8 cellular contexts compared by ENCODE assay signal in the genomic region with DNA sequence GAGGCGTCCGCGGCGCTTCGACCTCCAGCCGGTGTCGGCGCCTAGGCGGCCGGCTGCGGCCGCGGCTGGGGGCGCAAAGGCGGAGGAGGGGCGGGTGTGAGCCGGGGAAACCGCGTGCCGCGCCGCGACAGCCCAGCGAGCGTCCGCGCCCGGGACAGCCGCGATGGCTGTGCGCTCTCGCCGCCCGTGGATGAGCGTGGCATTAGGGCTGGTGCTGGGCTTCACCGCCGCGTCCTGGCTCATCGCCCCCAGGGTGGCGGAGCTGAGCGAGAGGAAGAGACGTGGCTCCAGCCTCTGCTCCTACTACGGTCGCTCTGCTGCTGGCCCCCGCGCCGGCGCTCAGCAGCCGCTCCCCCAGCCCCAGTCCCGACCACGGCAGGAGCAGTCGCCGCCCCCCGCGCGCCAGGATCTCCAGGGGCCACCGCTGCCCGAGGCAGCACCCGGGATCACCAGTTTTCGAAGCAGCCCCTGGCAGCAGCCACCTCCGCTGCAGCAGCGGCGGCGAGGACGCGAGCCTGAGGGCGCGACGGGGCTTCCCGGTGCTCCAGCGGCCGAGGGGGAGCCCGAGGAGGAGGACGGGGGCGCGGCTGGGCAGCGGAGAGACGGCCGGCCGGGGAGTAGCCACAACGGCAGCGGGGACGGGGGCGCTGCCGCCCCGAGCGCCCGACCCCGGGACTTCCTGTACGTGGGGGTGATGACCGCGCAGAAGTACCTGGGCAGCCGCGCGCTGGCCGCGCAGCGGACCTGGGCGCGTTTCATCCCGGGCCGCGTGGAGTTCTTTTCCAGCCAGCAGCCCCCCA. TPM values are rescaled to one million over a fixed set of nuclear protein-coding genes. Genes with fewer than 3 reads are reported as not detected.
A peak's percentile ranks its signal among the peaks of the same experiment; 100 is the strongest.
DNase-seq lines count a peak whose midpoint lies in the region; ATAC-seq, FAIRE-seq and TF ChIP-seq lines count a peak whose summit lies in the region.

No MANE protein-coding gene starts in this region.

- POLR2A ChIA-PET in CD4-positive, alpha-beta T cell (lab: Charles Lee) = no interaction called here

- peak; percentile 14 for ATAC-seq in CD4-positive, alpha-beta T cell (ENCODE audit: poor library complexity)
- peak; percentile 15 for ATAC-seq in GM19468 (IDR thresholded peaks at IDR 0.05; ENCODE audit: extremely low read depth, unreplicated experiment)
- ATAC-seq in HG03571 (IDR thresholded peaks at IDR 0.05; ENCODE audit: unreplicated experiment) = peak; percentile 45
- ATAC-seq in stimulated activated naive B cell treated with anti-CD40 and anti-IgM and Interleukin-4, amounts not matched to agents 10 μg/mL and 1 μg/mL and 100 μg/mL, for 72 hours (replicated peaks) = peak; percentile 48 to 64

- no peak for FAIRE-seq in keratinocyte (lab: Jason Lieb, UNC)

- no peaks in the 10 kb centered on the region for H3K9me2 ChIP-seq in Karpas-422 (replicated peaks; ENCODE audit: insufficient read depth, low read length)

- H3K9me3 ChIP-seq in CD4-positive, alpha-beta T cell (ENCODE audit: control insufficient read depth, low read length) = no peaks in the 10 kb centered on the region
- H3K9me3 ChIP-seq in keratinocyte (ENCODE audit: control insufficient read depth, low read depth, low read length) (no peaks in the 10 kb centered on the region), Karpas-422 (ENCODE audit: low read length) (no peaks in the 10 kb centered on the region)

- H3K79me2 ChIP-seq in keratinocyte (ENCODE audit: control insufficient read depth, insufficient read depth, low read length) (no peaks in the 10 kb centered on the region), Karpas-422 (ENCODE audit: low read length) (no peaks in the 10 kb centered on the region)

- peaks cover 51% of the 10 kb centered on the region for H3K27me3 ChIP-seq in CD4-positive, alpha-beta T cell (ENCODE audit: control insufficient read depth, insufficient read depth, low read length)
- H3K27me3 ChIP-seq in brain microvascular endothelial cell (replicated peaks) (no peaks in the 10 kb centered on the region), keratinocyte (ENCODE audit: control insufficient read depth, extremely low read depth, insufficient read depth, low read length) (peaks cover 14% of the 10 kb centered on the region), Karpas-422 (ENCODE audit: low read length) (no peaks in the 10 kb centered on the region)

- peaks cover 54% of the 10 kb centered on the region for H3K27me3 Mint-ChIP-seq in CD4-positive, alpha-beta T cell
- peaks cover 37 to 44% of the 10 kb centered on the region in 2 donors for H3K27me3 Mint-ChIP-seq in stimulated activated naive B cell treated with anti-CD40 and anti-IgM and Interleukin-4, amounts not matched to agents 10 μg/mL and 1 μg/mL and 100 μg/mL, for 72 hours

- H3K36me3 ChIP-seq in brain microvascular endothelial cell (replicated peaks) (no peaks in the 10 kb centered on the region), keratinocyte (ENCODE audit: control insufficient read depth in 2 of 2, extremely low read depth in 1 of 2, insufficient read depth in 2 of 2, low read length in 2 of 2) (no peaks in the 10 kb centered on the region), Karpas-422 (ENCODE audit: insufficient read depth, low read length) (no peaks in the 10 kb centered on the region)

- intact Hi-C loops in CD4-positive, alpha-beta T cell (cut with DNase I, micrococcal nuclease) = no loop called here

- peak overlapping the region; percentile 83 for H3K4me2 ChIP-seq in keratinocyte (ENCODE audit: control insufficient read depth, extremely low read depth, insufficient read depth, low read depth, low read length)
- no peak overlapping the region for H3K4me2 ChIP-seq in Karpas-422 (ENCODE audit: low read depth, low read length, poor library complexity, severe bottlenecking)

- no peaks in the 10 kb centered on the region for H3K36me3 Mint-ChIP-seq in CD4-positive, alpha-beta T cell (ENCODE audit: low read depth)
- H3K36me3 Mint-ChIP-seq in stimulated activated naive B cell treated with anti-CD40 and anti-IgM and Interleukin-4, amounts not matched to agents 10 μg/mL and 1 μg/mL and 100 μg/mL, for 72 hours = peaks cover 3 to 7% of the 10 kb centered on the region in 2 donors

- H3K4me3 Mint-ChIP-seq in CD4-positive, alpha-beta T cell = no peak overlapping the region
- H3K4me3 Mint-ChIP-seq in stimulated activated naive B cell treated with anti-CD40 and anti-IgM and Interleukin-4, amounts not matched to agents 10 μg/mL and 1 μg/mL and 100 μg/mL, for 72 hours = peak overlapping the region; percentile 70 to 89

- peak overlapping the region; percentile 70 for H3K4me3 ChIP-seq in brain microvascular endothelial cell (ENCODE audit: low read depth, low read length)
- H3K4me3 ChIP-seq in keratinocyte (ENCODE audit: control insufficient read depth in 2 of 3, extremely low read depth in 1 of 3, insufficient read depth in 2 of 3, low read depth in 1 of 3, low read length in 3 of 3) = peak overlapping the region; percentile 52 to 69 (median 59)
- H3K4me3 ChIP-seq in Karpas-422 (ENCODE audit: low read length) = no peak overlapping the region

- H3K4me1 ChIP-seq in keratinocyte (ENCODE audit: control insufficient read depth, extremely low read depth, insufficient read depth, low read length) (peaks cover 8% of the 10 kb centered on the region), Karpas-422 (ENCODE audit: low read length) (no peaks in the 10 kb centered on the region)

- H3K27ac ChIP-seq in CD4-positive, alpha-beta T cell (ENCODE audit: low read depth, low read length) = no peak overlapping the region
- H3K27ac ChIP-seq in brain microvascular endothelial cell (no peak overlapping the region), keratinocyte (ENCODE audit: control insufficient read depth, insufficient read depth, low read length) (no peak overlapping the region), Karpas-422 (ENCODE audit: low read length) (no peak overlapping the region)

- H3K4me1 Mint-ChIP-seq in CD4-positive, alpha-beta T cell (ENCODE audit: low read depth) = peaks cover 20% of the 10 kb centered on the region
- H3K4me1 Mint-ChIP-seq in stimulated activated naive B cell treated with anti-CD40 and anti-IgM and Interleukin-4, amounts not matched to agents 10 μg/mL and 1 μg/mL and 100 μg/mL, for 72 hours = peaks cover 12 to 17% of the 10 kb centered on the region in 2 donors

- H3K9ac ChIP-seq in keratinocyte (ENCODE audit: control insufficient read depth, extremely low read depth, insufficient read depth, low read length) (no peak overlapping the region), Karpas-422 (ENCODE audit: low read length) (no peak overlapping the region)

- no peak for TF ChIP-seq CTCF in CD4-positive, alpha-beta T cell (IDR thresholded peaks at IDR 0.05)
- TF ChIP-seq CTCF in brain microvascular endothelial cell (IDR thresholded peaks at IDR 0.05; ENCODE audit: low read depth, low read length, missing control alignments) = no peak
- no peak for TF ChIP-seq CTCF in keratinocyte (optimal IDR thresholded peaks at IDR 0.05 in 1 of 3, IDR thresholded peaks at IDR 0.05 in 1 of 3, conservative IDR thresholded peaks at IDR 0.05 in 1 of 3; ENCODE audit: extremely low read depth in 1 of 3, insufficient read depth in 2 of 3, low read length in 3 of 3)

- H2AFZ ChIP-seq in keratinocyte (ENCODE audit: control insufficient read depth, low read length) (peak overlapping the region; percentile 84), Karpas-422 (ENCODE audit: low read length) (no peak overlapping the region)

- no peak for DNase-seq in CD4-positive, alpha-beta T cell
- DNase-seq in brain microvascular endothelial cell = peak; percentile 13
- no peak for DNase-seq in keratinocyte (ENCODE audit: low read depth, low spot score)
- no peak for DNase-seq in stimulated activated naive B cell treated with anti-CD40 and anti-IgM and Interleukin-4, amounts not matched to agents 10 μg/mL and 1 μg/mL and 100 μg/mL, for 72 hours
- DNase-seq in Karpas-422 = no peak
- no peak for DNase-seq in ureter (ENCODE audit: low spot score)

- in situ Hi-C loops in brain microvascular endothelial cell (cut with HindIII; ENCODE audit: low pct_ligation_motif_present, low sequenced_read_pairs) = no loop called here

- H4K20me1 ChIP-seq in keratinocyte (ENCODE audit: control insufficient read depth, extremely low read depth, insufficient read depth, low read length) (no peaks in the 10 kb centered on the region), Karpas-422 (ENCODE audit: insufficient read depth, low read depth, low read length) (no peaks in the 10 kb centered on the region)

- CTCF ChIA-PET in CD4-positive, alpha-beta T cell (lab: Charles Lee) = no interaction called here

- no peak overlapping the region for H3K27ac Mint-ChIP-seq in CD4-positive, alpha-beta T cell
- no peak overlapping the region for H3K27ac Mint-ChIP-seq in stimulated activated naive B cell treated with anti-CD40 and anti-IgM and Interleukin-4, amounts not matched to agents 10 μg/mL and 1 μg/mL and 100 μg/mL, for 72 hours

- dilution Hi-C loops in keratinocyte (cut with MboI; ENCODE audit: extremely low pct_ligation_motif_present, low sequenced_read_pairs) = no loop called here

- H3K9me1 ChIP-seq in keratinocyte (ENCODE audit: control insufficient read depth, extremely low read depth, insufficient read depth, low read length) = no peaks in the 10 kb centered on the region

- no peaks in the 10 kb centered on the region for H3K9me3 Mint-ChIP-seq in CD4-positive, alpha-beta T cell
- H3K9me3 Mint-ChIP-seq in stimulated activated naive B cell treated with anti-CD40 and anti-IgM and Interleukin-4, amounts not matched to agents 10 μg/mL and 1 μg/mL and 100 μg/mL, for 72 hours = no peaks in the 10 kb centered on the region

RNA-seq across cellular contexts. Expression of a gene that starts 0.6 kb away (rescaled TPM):
- total RNA-seq in CD4-positive, alpha-beta T cell = not detected
- 0.37 to 0.58 TPM (median 0.47 TPM) in 3 replicates for polyA plus RNA-seq in keratinocyte
- polyA plus RNA-seq in keratinocyte (2011; ENCODE audit: low read depth) = not detected
- 0.12 TPM in 2 replicates for polyA plus RNA-seq in keratinocyte (2011; cell fraction: cytosol; rRNA removed)
- 0.64 and 1.0 TPM in 2 replicates for polyA plus RNA-seq in keratinocyte (2011; cell fraction: nucleus; rRNA removed)
- polyA plus RNA-seq in keratinocyte (2012; ENCODE audit: low replicate concordance) = 0.08 and 0.31 TPM in 2 replicates
- polyA minus RNA-seq in keratinocyte = 0.26 to 0.96 TPM in 2 of 3 replicates, not detected in the other
- polyA minus RNA-seq in keratinocyte (2011; cell fraction: cytosol; rRNA and poly(A)+ RNA removed) = not detected
- polyA minus RNA-seq in keratinocyte (2011; cell fraction: nucleus; rRNA and poly(A)+ RNA removed) = 0.84 and 2.9 TPM in 2 replicates
- total RNA-seq in Karpas-422 (2014; rRNA removed; shearing (Covaris generic); ENCODE audit: low replicate concordance) = not detected in 2 replicates
- 0.96 TPM for total RNA-seq in ureter
